Comparison of ENCODE assay signal across 11 cellular contexts in the genomic region with DNA sequence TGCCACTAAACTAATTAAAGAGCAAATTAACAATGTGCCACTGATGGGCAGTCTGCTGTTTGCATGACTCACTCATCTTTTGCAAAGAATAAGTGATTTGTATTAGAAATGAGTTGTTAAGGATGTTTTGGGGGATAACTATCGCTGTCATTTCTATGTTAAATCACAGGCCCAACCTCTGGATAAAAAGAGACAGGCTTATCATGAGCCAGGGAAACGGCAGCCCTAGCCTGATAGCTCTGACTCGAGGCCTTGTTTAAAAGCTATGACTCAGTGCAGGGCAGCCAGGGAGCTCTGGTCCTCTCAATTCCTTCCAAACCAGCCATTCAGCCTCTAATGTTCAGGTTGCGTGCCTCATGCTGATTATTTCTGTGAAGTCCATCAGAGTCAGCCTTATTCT.
DNase-seq lines count a peak whose midpoint lies in the region; ATAC-seq and TF ChIP-seq lines count a peak whose summit lies in the region.
"Had no signal": no experiment of that assay in that cellular context is flagged by ENCODE, and none has a peak within 500 bp of the region (broad histone marks: within the 10 kb centered on the region; RNA-seq: fewer than 3 reads in every experiment).

No MANE protein-coding gene starts in this region.

- H3K36me3 ChIP-seq in smooth muscle cell (ENCODE audit: low read depth), result no peaks in the 10 kb centered on the region
- H3K36me3 ChIP-seq: esophagus squamous epithelium, thoracic aorta had no signal

- peaks cover 16% of the 10 kb centered on the region for H3K79me2 ChIP-seq in smooth muscle cell (ENCODE audit: low read depth)

- H3K4me1 ChIP-seq in smooth muscle cell (ENCODE audit: low read depth), result peaks cover 11% of the 10 kb centered on the region
- H3K4me1 ChIP-seq: esophagus squamous epithelium had no signal

- H3K4me2 ChIP-seq in smooth muscle cell, result peak overlapping the region; percentile 79

- H3K4me3 ChIP-seq in smooth muscle cell, result no peak overlapping the region
- H3K4me3 ChIP-seq: esophagus squamous epithelium, thoracic aorta had no signal

- H3K4me3 Mint-ChIP-seq in T-helper 2 cell treated with Interferon-gamma antibody and Interleukin-4, amounts not matched to agents 5 μg/mL and 100 μg/mL, for 36 hours, result no peak overlapping the region

- H2AFZ ChIP-seq in smooth muscle cell (ENCODE audit: low read depth), result peak overlapping the region; percentile 33

- H3K27me3 ChIP-seq in smooth muscle cell (ENCODE audit: low read depth), result no peaks in the 10 kb centered on the region
- H3K27me3 ChIP-seq: esophagus squamous epithelium had no signal

- no peaks in the 10 kb centered on the region for H3K36me3 Mint-ChIP-seq in T-helper 2 cell treated with Interferon-gamma antibody and Interleukin-4, amounts not matched to agents 5 μg/mL and 100 μg/mL, for 36 hours (ENCODE audit: low read depth)

- H4K20me1 ChIP-seq in smooth muscle cell (ENCODE audit: low read depth), result no peaks in the 10 kb centered on the region

- peaks cover 17% of the 10 kb centered on the region for H3F3A ChIP-seq in smooth muscle cell (ENCODE audit: low read depth)

- peak overlapping the region; percentile 97 for H3K27ac ChIP-seq in smooth muscle cell (ENCODE audit: low read depth)
- H3K27ac ChIP-seq: esophagus squamous epithelium, thoracic aorta had no signal

- DNase-seq in HT1080 (ENCODE audit: low read depth), result peak; percentile 52
- DNase-seq in amniotic epithelial cell (ENCODE audit: low read depth), result peak; percentile 87
- peak; percentile 35 for DNase-seq in left ventricle myocardium superior
- peak; percentile 13 for DNase-seq in smooth muscle cell (lab: John Stamatoyannopoulos, UW; ENCODE audit: unreplicated experiment)
- no peak for DNase-seq in NK-92 (lab: John Stamatoyannopoulos, UW; ENCODE audit: unreplicated experiment)
- no peak for DNase-seq in T-helper 2 cell treated with Interferon-gamma antibody and Interleukin-4, amounts not matched to agents 5 μg/mL and 100 μg/mL, for 36 hours (ENCODE audit: low spot score)
- DNase-seq in NCI-H1092 treated with DMSO at 0.1 percent for 48 hours (lab: John Stamatoyannopoulos, UW), result no peak
- DNase-seq: esophagus squamous epithelium, SHP77 treated with DMSO at 0.1 percent for 48 hours had no signal

- TF ChIP-seq CTCF in smooth muscle cell (IDR thresholded peaks at IDR 0.05; ENCODE audit: borderline replicate concordance, insufficient read depth, poor library complexity, severe bottlenecking), result no peak

- no peaks in the 10 kb centered on the region for H3K27me3 Mint-ChIP-seq in T-helper 2 cell treated with Interferon-gamma antibody and Interleukin-4, amounts not matched to agents 5 μg/mL and 100 μg/mL, for 36 hours (ENCODE audit: low read depth)

- H3K9ac ChIP-seq in smooth muscle cell (ENCODE audit: low read depth), result peak overlapping the region; percentile 71

- H3K4me1 Mint-ChIP-seq in T-helper 2 cell treated with Interferon-gamma antibody and Interleukin-4, amounts not matched to agents 5 μg/mL and 100 μg/mL, for 36 hours (ENCODE audit: low read depth), result no peaks in the 10 kb centered on the region

- no peaks in the 10 kb centered on the region for H3K9me3 Mint-ChIP-seq in T-helper 2 cell treated with Interferon-gamma antibody and Interleukin-4, amounts not matched to agents 5 μg/mL and 100 μg/mL, for 36 hours

- H3K27ac Mint-ChIP-seq in T-helper 2 cell treated with Interferon-gamma antibody and Interleukin-4, amounts not matched to agents 5 μg/mL and 100 μg/mL, for 36 hours, result no peak overlapping the region

- ATAC-seq in left ventricle myocardium superior (peak; percentile 93), GM21576 (IDR thresholded peaks at IDR 0.05; ENCODE audit: unreplicated experiment) (no peak)

- 2% methylated on average over 4 of the region's 4 CpGs for WGBS in smooth muscle cell (ENCODE audit: low lambda C conversion rate)

- intact Hi-C loops in left ventricle myocardium superior (cut with micrococcal nuclease), result no loop called here

- H3K9me3 ChIP-seq in smooth muscle cell (replicated peaks; ENCODE audit: low read depth), result peaks cover 3% of the 10 kb centered on the region
- H3K9me3 ChIP-seq: esophagus squamous epithelium, thoracic aorta had no signal

Comparison
In these comparisons a context has a peak if more than half of its experiments do, and no peak if none do; other contexts are left out.
1. DNase-seq: peak in HT1080 (single experiment), amniotic epithelial cell (single experiment), left ventricle myocardium superior (single experiment) and smooth muscle cell (single experiment); none in NK-92 (single experiment), T-helper 2 cell treated with Interferon-gamma antibody and Interleukin-4, amounts not matched to agents 5 μg/mL and 100 μg/mL, for 36 hours (single experiment) and NCI-H1092 treated with DMSO at 0.1 percent for 48 hours (single experiment).